9 cellular contexts compared by ENCODE assay signal in genomic region chr6:85360794-85361642, GRCh38.
DNase-seq lines count a peak whose midpoint lies in the region; ATAC-seq and TF ChIP-seq lines count a peak whose summit lies in the region.
"Had no signal": no experiment of that assay in that cellular context is flagged by ENCODE, and none has a peak within 500 bp of the region (broad histone marks: within the 10 kb centered on the region; RNA-seq: fewer than 3 reads in every experiment).

No MANE protein-coding gene starts in this region.

- ATAC-seq in activated T-helper 17 cell treated with anti-CD3 and anti-CD28 coated beads, Interleukin-2, amount 50 U/mL, for 72 hours (replicated peaks): peak; percentile 66
- no peak for ATAC-seq in GM18858 (IDR thresholded peaks at IDR 0.05; ENCODE audit: unreplicated experiment)

- CTCF ChIA-PET in OCI-LY7 (lab: Charles Lee; ENCODE audit: unreplicated experiment): no interaction called here

- H3K9me2 ChIP-seq in OCI-LY7 (ENCODE audit: insufficient read depth, low read length): no peaks in the 10 kb centered on the region

- H3K36me3 ChIP-seq in OCI-LY7 (ENCODE audit: insufficient read depth, low read length): no peaks in the 10 kb centered on the region
- H3K36me3 ChIP-seq: tibial nerve had no signal

- POLR2A ChIA-PET in OCI-LY7 (lab: Charles Lee): interaction anchor here (0.6 kb wide), 1 partner anchor 43 kb away, joined by 5 read pairs; no protein-coding TSS in a partner anchor

- no peak overlapping the region for H3K4me3 Mint-ChIP-seq in activated T-helper 17 cell treated with anti-CD3 and anti-CD28 coated beads, Interleukin-2, amount 50 U/mL, for 72 hours

- H3K4me1 Mint-ChIP-seq in activated T-helper 17 cell treated with anti-CD3 and anti-CD28 coated beads, Interleukin-2, amount 50 U/mL, for 72 hours: peaks cover 6% of the 10 kb centered on the region

- H3K4me1 ChIP-seq in OCI-LY7 (ENCODE audit: insufficient read depth, low read length, poor library complexity, severe bottlenecking): no peaks in the 10 kb centered on the region
- H3K4me1 ChIP-seq: tibial nerve had no signal

- no peak overlapping the region for H3K27ac ChIP-seq in OCI-LY7 (ENCODE audit: low read depth, low read length, poor library complexity, severe bottlenecking)

- H3K27ac Mint-ChIP-seq in activated T-helper 17 cell treated with anti-CD3 and anti-CD28 coated beads, Interleukin-2, amount 50 U/mL, for 72 hours: no peak overlapping the region

- no peak overlapping the region for H3K4me2 ChIP-seq in OCI-LY7 (ENCODE audit: low read length)

- DNase-seq in A172 (ENCODE audit: low spot score) (peak; percentile 93), HFF-Myc (ENCODE audit: extremely low read depth, low read depth) (peak; percentile 98), iPS-NIHi7 (ENCODE audit: extremely low spot score) (peak; percentile 15), OCI-LY7 (ENCODE audit: low spot score) (no peak), OCI-M2 (lab: John Stamatoyannopoulos, UW; ENCODE audit: unreplicated experiment) (no peak)
- no peak for DNase-seq in stimulated activated CD4-positive, alpha-beta T cell treated with anti-CD3 and anti-CD28 coated beads, Interleukin-15, amount 100 ng/mL, for 24 hours

- H4K20me1 ChIP-seq in OCI-LY7 (ENCODE audit: insufficient read depth, low read length): no peaks in the 10 kb centered on the region

- no peaks in the 10 kb centered on the region for H3K9me3 Mint-ChIP-seq in activated T-helper 17 cell treated with anti-CD3 and anti-CD28 coated beads, Interleukin-2, amount 50 U/mL, for 72 hours

- no peaks in the 10 kb centered on the region for H3K79me2 ChIP-seq in OCI-LY7 (ENCODE audit: insufficient read depth, low read depth, low read length)

- peaks cover 15% of the 10 kb centered on the region for H3K27me3 Mint-ChIP-seq in activated T-helper 17 cell treated with anti-CD3 and anti-CD28 coated beads, Interleukin-2, amount 50 U/mL, for 72 hours

- no peaks in the 10 kb centered on the region for H3K9me3 ChIP-seq in OCI-LY7 (ENCODE audit: low read length)
- H3K9me3 ChIP-seq: tibial nerve had no signal

- no peaks in the 10 kb centered on the region for H3K36me3 Mint-ChIP-seq in activated T-helper 17 cell treated with anti-CD3 and anti-CD28 coated beads, Interleukin-2, amount 50 U/mL, for 72 hours (ENCODE audit: low read depth)

- intact Hi-C loops in OCI-LY7 (cut with micrococcal nuclease; ENCODE audit: unreplicated experiment): no loop called here

- H3K4me3 ChIP-seq in HFF-Myc (replicated peaks; ENCODE audit: low read depth, low read length): no peak overlapping the region
- no peak overlapping the region for H3K4me3 ChIP-seq in OCI-LY7 (ENCODE audit: low read depth, low read length, poor library complexity, severe bottlenecking)
- H3K4me3 ChIP-seq: tibial nerve had no signal

- no peak overlapping the region for H2AFZ ChIP-seq in OCI-LY7 (ENCODE audit: low read length)

- no TSS peak for BruUV-seq in OCI-LY7 (replicated peaks; lab: Mats Ljungman, UMichigan)

- TF ChIP-seq CTCF in HFF-Myc (IDR thresholded peaks at IDR 0.05; ENCODE audit: low read depth, low read length, missing control alignments): no peak
- TF ChIP-seq CTCF in OCI-LY7 (conservative IDR thresholded peaks at IDR 0.05; ENCODE audit: low read length): no peak

Comparison
In these comparisons a context has a peak if more than half of its experiments do, and no peak if none do; other contexts are left out.
1. DNase-seq: peak in A172 (single experiment), HFF-Myc (single experiment) and iPS-NIHi7 (single experiment); none in OCI-LY7 (single experiment), OCI-M2 (single experiment) and stimulated activated CD4-positive, alpha-beta T cell treated with anti-CD3 and anti-CD28 coated beads, Interleukin-15, amount 100 ng/mL, for 24 hours (single experiment).